8 cellular contexts compared by ENCODE assay signal in the genomic region with DNA sequence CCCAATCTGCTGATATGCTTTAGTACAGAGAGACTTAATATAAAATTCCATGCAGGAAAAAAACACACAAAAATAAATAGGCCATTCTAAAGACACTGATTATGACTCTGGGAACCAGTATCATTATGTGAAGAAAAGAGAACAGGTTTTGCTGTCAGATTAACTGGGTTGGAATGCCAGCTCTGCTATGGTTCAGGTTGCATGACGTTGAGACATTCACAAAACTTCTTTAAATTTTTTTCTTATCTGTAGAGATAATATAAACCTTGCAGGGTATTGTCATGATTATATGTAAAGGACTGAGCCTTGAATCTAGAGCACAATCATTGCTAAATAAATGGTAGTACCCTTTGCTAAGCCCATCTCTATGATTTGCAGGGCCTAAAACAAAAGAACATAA.
"Had no signal": no experiment of that assay in that cellular context is flagged by ENCODE, and none has a peak within 500 bp of the region (broad histone marks: within the 10 kb centered on the region; RNA-seq: fewer than 3 reads in every experiment).

No MANE protein-coding gene starts in this region.

- H3K27ac ChIP-seq: HL-60, KMS-11 had no signal

- ATAC-seq: HepG2, K562 had no signal

- H3K4me2 ChIP-seq: KMS-11 had no signal

- H3K4me3 Mint-ChIP-seq: IgD-negative memory B cell had no signal

- H3K9ac ChIP-seq: KMS-11 had no signal

- H3K4me1 Mint-ChIP-seq: IgD-negative memory B cell had no signal

- H3K27me3 Mint-ChIP-seq: IgD-negative memory B cell had no signal

- H3K27ac Mint-ChIP-seq: IgD-negative memory B cell had no signal

- DNase-seq: IMR-90, KBM-7, KG1 had no signal

- H3K4me3 ChIP-seq: K562 had no signal

- H3K36me3 Mint-ChIP-seq: IgD-negative memory B cell had no signal
